9 cellular contexts compared by ENCODE assay signal in the genomic region with DNA sequence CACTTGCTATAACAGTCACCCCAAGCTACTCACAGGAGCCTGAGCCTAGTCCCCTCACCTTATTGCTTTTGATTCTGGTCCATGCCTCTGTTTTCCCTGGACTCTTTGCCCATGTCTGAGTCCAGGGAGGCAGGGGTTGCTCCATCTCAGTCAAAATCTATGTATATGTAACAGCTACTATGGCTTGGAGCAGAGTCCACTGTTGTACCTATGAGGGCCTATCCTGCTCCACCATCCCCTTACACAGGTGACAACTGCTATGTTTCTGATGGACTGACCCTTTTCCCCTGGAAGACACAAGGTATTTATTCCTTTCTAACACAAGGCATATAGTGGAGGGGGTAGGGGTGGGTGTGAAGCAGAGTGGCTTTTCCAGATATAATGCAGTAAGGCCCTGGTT.
"Had no signal": no experiment of that assay in that cellular context is flagged by ENCODE, and none has a peak within 500 bp of the region (broad histone marks: within the 10 kb centered on the region; RNA-seq: fewer than 3 reads in every experiment).

No MANE protein-coding gene starts in this region.

- H3K27me3 Mint-ChIP-seq: IgD-negative memory B cell had no signal

- ATAC-seq: GM23338, HepG2 had no signal

- H3K27ac ChIP-seq: HL-60 had no signal

- H3K4me3 ChIP-seq: GM23338 had no signal

- H3K4me1 Mint-ChIP-seq: GM23338 had no signal

- H2AFZ ChIP-seq: GM23338 had no signal

- DNase-seq: H9, HCEC 1CT, KG1 had no signal

- H3K4me2 ChIP-seq: GM23338 had no signal

- FAIRE-seq: H1, H54, HepG2 had no signal

- H3K4me3 Mint-ChIP-seq: GM23338, H9 had no signal

- H3K27ac Mint-ChIP-seq: GM23338, H9 had no signal
